Comparison of ENCODE assay signal across 14 cellular contexts in genomic region chr18:74745658-74746403, GRCh38.
DNase-seq lines count a peak whose midpoint lies in the region; ATAC-seq and TF ChIP-seq lines count a peak whose summit lies in the region.
"Had no signal": no experiment of that assay in that cellular context is flagged by ENCODE, and none has a peak within 500 bp of the region (broad histone marks: within the 10 kb centered on the region; RNA-seq: fewer than 3 reads in every experiment).

No MANE protein-coding gene starts in this region.

- H3K27me3 ChIP-seq in breast epithelium = no peaks in the 10 kb centered on the region
- H3K27me3 ChIP-seq in upper lobe of right lung = no peaks in the 10 kb centered on the region
- H3K27me3 ChIP-seq: ascending aorta, gastroesophageal sphincter had no signal

- no peaks in the 10 kb centered on the region for H3K9me3 Mint-ChIP-seq in MCF 10A (ENCODE audit: unreplicated experiment)
- no peaks in the 10 kb centered on the region for H3K9me3 Mint-ChIP-seq in activated T-cell treated with anti-CD3 and anti-CD28 coated beads, Interleukin-2, amount 50 U/mL, for 72 hours

- no peak for TF ChIP-seq CTCF in MCF 10A (IDR thresholded peaks at IDR 0.05; ENCODE audit: unreplicated experiment)
- TF ChIP-seq CTCF in breast epithelium (IDR thresholded peaks at IDR 0.05) = no peak
- no peak for TF ChIP-seq CTCF in foreskin fibroblast (IDR thresholded peaks at IDR 0.05; ENCODE audit: low read depth, low read length)
- no peak for TF ChIP-seq CTCF in upper lobe of right lung (IDR thresholded peaks at IDR 0.05)

- no peaks in the 10 kb centered on the region for H3K27me3 Mint-ChIP-seq in MCF 10A (ENCODE audit: insufficient read depth, unreplicated experiment)
- H3K27me3 Mint-ChIP-seq in activated T-cell treated with anti-CD3 and anti-CD28 coated beads, Interleukin-2, amount 50 U/mL, for 72 hours (ENCODE audit: low read depth) = no peaks in the 10 kb centered on the region
- H3K27me3 Mint-ChIP-seq: IgD-negative memory B cell had no signal

- no peaks in the 10 kb centered on the region for H3K36me3 ChIP-seq in breast epithelium
- H3K36me3 ChIP-seq in upper lobe of right lung = no peaks in the 10 kb centered on the region
- H3K36me3 ChIP-seq: ascending aorta, gastroesophageal sphincter had no signal

- peaks cover 13% of the 10 kb centered on the region for H3K4me1 Mint-ChIP-seq in MCF 10A (ENCODE audit: insufficient read depth, unreplicated experiment)
- no peaks in the 10 kb centered on the region for H3K4me1 Mint-ChIP-seq in activated T-cell treated with anti-CD3 and anti-CD28 coated beads, Interleukin-2, amount 50 U/mL, for 72 hours (ENCODE audit: low read depth)

- intact Hi-C loops in MCF 10A (cut with micrococcal nuclease) = loop anchor here (1.0 kb wide), 1 partner anchor 32 kb away; no protein-coding TSS in a partner anchor
- intact Hi-C loops in breast epithelium (cut with DNase I; ENCODE audit: low total_unique reads) = no loop called here
- intact Hi-C loops in upper lobe of right lung (cut with DNase I) = no loop called here

- ATAC-seq in SK-N-SH treated with all-trans-retinoic acid at 6 μM for 48 hours (peak; percentile 98), upper lobe of right lung (peak; percentile 45)
- no peak for ATAC-seq in activated T-cell treated with anti-CD3 and anti-CD28 coated beads, Interleukin-2, amount 50 U/mL, for 72 hours (replicated peaks in 1 of 2)
- ATAC-seq: gastroesophageal sphincter had no signal

- H3K4me3 Mint-ChIP-seq in MCF 10A (ENCODE audit: unreplicated experiment) = no peak overlapping the region
- H3K4me3 Mint-ChIP-seq in activated T-cell treated with anti-CD3 and anti-CD28 coated beads, Interleukin-2, amount 50 U/mL, for 72 hours = no peak overlapping the region

- H3K9me3 ChIP-seq in breast epithelium (no peaks in the 10 kb centered on the region), upper lobe of right lung (no peaks in the 10 kb centered on the region)
- H3K9me3 ChIP-seq: ascending aorta, gastroesophageal sphincter had no signal

- CTCF ChIA-PET in MCF 10A (lab: Yijun Ruan, JAX) = interaction anchor here (0.7 kb wide), 1 partner anchor 663 kb away, joined by 4 read pairs; no protein-coding TSS in a partner anchor

- no peaks in the 10 kb centered on the region for H3K4me1 ChIP-seq in breast epithelium
- no peaks in the 10 kb centered on the region for H3K4me1 ChIP-seq in upper lobe of right lung
- H3K4me1 ChIP-seq: ascending aorta, gastroesophageal sphincter had no signal

- TF ChIP-seq POLR2A in breast epithelium (IDR thresholded peaks at IDR 0.05) = no peak

- BruUV-seq in MCF 10A (replicated peaks; lab: Mats Ljungman, UMichigan) = no TSS peak

- POLR2A ChIA-PET in MCF 10A (lab: Yijun Ruan, JAX) = interaction anchor here (0.6 to 1.4 kb wide), 4 partner anchors 14 to 59 kb away, joined by 3 to 5 read pairs (median 3); no protein-coding TSS in a partner anchor

- no peak overlapping the region for H3K27ac Mint-ChIP-seq in MCF 10A (ENCODE audit: low read depth, unreplicated experiment)
- H3K27ac Mint-ChIP-seq in activated T-cell treated with anti-CD3 and anti-CD28 coated beads, Interleukin-2, amount 50 U/mL, for 72 hours = no peak overlapping the region
- H3K27ac Mint-ChIP-seq: IgD-negative memory B cell had no signal

- H3K27ac ChIP-seq in breast epithelium (no peak overlapping the region), upper lobe of right lung (no peak overlapping the region)
- H3K27ac ChIP-seq: ascending aorta, gastroesophageal sphincter had no signal

- H3K4me3 ChIP-seq in breast epithelium (no peak overlapping the region), foreskin fibroblast (ENCODE audit: low read depth in 1 of 2, low read length in 2 of 2) (no peak overlapping the region), upper lobe of right lung (no peak overlapping the region)
- H3K4me3 ChIP-seq: ascending aorta, gastroesophageal sphincter had no signal

- DNase-seq in MCF 10A (ENCODE audit: unreplicated experiment) (peak; percentile 54), breast epithelium (ENCODE audit: low spot score in 2 of 2) (no peak), foreskin fibroblast (peak; percentile 65 to 85), upper lobe of right lung (no peak), T-helper 9 cell (no peak), DMS79 (lab: John Stamatoyannopoulos, UW) (no peak)
- no peak for DNase-seq in activated T-cell treated with anti-CD3 and anti-CD28 coated beads, Interleukin-2, amount 50 U/mL, for 72 hours
- DNase-seq: GF-D8, midbrain, NCI-H2171 had no signal

- no peaks in the 10 kb centered on the region for H3K36me3 Mint-ChIP-seq in MCF 10A (ENCODE audit: insufficient read depth, unreplicated experiment)
- peaks cover 0 to 2% of the 10 kb centered on the region in 2 donors for H3K36me3 Mint-ChIP-seq in activated T-cell treated with anti-CD3 and anti-CD28 coated beads, Interleukin-2, amount 50 U/mL, for 72 hours (ENCODE audit: insufficient read depth in 2 of 2)

TF ChIP-seq in SK-N-SH treated with all-trans-retinoic acid at 6 μM for 48 hours, 23 proteins besides CTCF, POLR2A, EP300 and RAD21:
- TF ChIP-seq TSHZ2 (CRISPR knock-in tag; IDR thresholded peaks at IDR 0.05) = no peak
- TF ChIP-seq ZNF565 (CRISPR knock-in tag; conservative IDR thresholded peaks at IDR 0.05; ENCODE audit: low read depth) = no peak
- peak; percentile 72 for TF ChIP-seq ISL1 (CRISPR knock-in tag; IDR thresholded peaks at IDR 0.05)
- no peak for TF ChIP-seq CREB5 (CRISPR knock-in tag; IDR thresholded peaks at IDR 0.05; ENCODE audit: low read depth)
- no peak for TF ChIP-seq ZC3H10 (CRISPR knock-in tag; IDR thresholded peaks at IDR 0.05)

Comparison
In these comparisons a context has a peak if more than half of its experiments do, and no peak if none do; other contexts are left out.
1. DNase-seq: peak in MCF 10A (single experiment) and foreskin fibroblast (2 of 2); none in breast epithelium (0 of 2), upper lobe of right lung (single experiment), activated T-cell treated with anti-CD3 and anti-CD28 coated beads, Interleukin-2, amount 50 U/mL, for 72 hours (0 of 2), T-helper 9 cell (single experiment) and DMS79 (single experiment).
2. ATAC-seq: peak in SK-N-SH treated with all-trans-retinoic acid at 6 μM for 48 hours (single experiment) and upper lobe of right lung (single experiment); none in activated T-cell treated with anti-CD3 and anti-CD28 coated beads, Interleukin-2, amount 50 U/mL, for 72 hours (0 of 2).